In genomic region chr3:172143739-172144497, GRCh38 we compare ENCODE assay signal across 1 cellular context.
TF ChIP-seq lines count a peak whose summit lies in the region.

No MANE protein-coding gene starts in this region.

TF ChIP-seq in HEK293, 187 proteins besides CTCF, POLR2A, EP300 and RAD21 (continued from another document and continues in another):
- TF ChIP-seq ZSCAN5A (tag by site-specific recombination; IDR thresholded peaks at IDR 0.05) (no peak), ZNF629 (tag by site-specific recombination; IDR thresholded peaks at IDR 0.05) (peak; percentile 85), ZBTB11 (tag by site-specific recombination; conservative IDR thresholded peaks at IDR 0.05; ENCODE audit: low read depth) (peak; percentile 78), SP7 (tag by site-specific recombination; IDR thresholded peaks at IDR 0.05) (no peak), ZSCAN30 (tag by site-specific recombination; IDR thresholded peaks at IDR 0.05) (no peak), ZNF2 (tag by site-specific recombination; IDR thresholded peaks at IDR 0.05) (no peak), ZNF514 (tag by site-specific recombination; IDR thresholded peaks at IDR 0.05) (peak; percentile 95), WT1 (tag by site-specific recombination; IDR thresholded peaks at IDR 0.05) (no peak), EGR2 (tag by site-specific recombination; IDR thresholded peaks at IDR 0.05; ENCODE audit: low read depth) (no peak), ZNF768 (tag by site-specific recombination; IDR thresholded peaks at IDR 0.05) (no peak), ZNF76 (tag by site-specific recombination; IDR thresholded peaks at IDR 0.05; ENCODE audit: borderline replicate concordance, low read depth) (no peak), GLIS1 (tag by site-specific recombination; IDR thresholded peaks at IDR 0.05) (no peak), ZNF223 (tag by site-specific recombination; IDR thresholded peaks at IDR 0.05) (peak; percentile 75), ZNF10 (tag by site-specific recombination; IDR thresholded peaks at IDR 0.05) (no peak), IKZF3 (tag by site-specific recombination; IDR thresholded peaks at IDR 0.05) (0 out of 2 replicates have a peak, but pooled peaks have one; percentile 18), ZNF416 (tag by site-specific recombination; IDR thresholded peaks at IDR 0.05) (no peak), ZNF366 (tag by site-specific recombination; conservative IDR thresholded peaks at IDR 0.05) (no peak), ZSCAN16 (tag by site-specific recombination; IDR thresholded peaks at IDR 0.05) (no peak), KLF8 (tag by site-specific recombination; IDR thresholded peaks at IDR 0.05) (no peak), KLF7 (tag by site-specific recombination; IDR thresholded peaks at IDR 0.05; ENCODE audit: borderline replicate concordance) (peak; percentile 39; the same call in 1 of the 2 replicates), ZBTB7A (tag by site-specific recombination; IDR thresholded peaks at IDR 0.05; ENCODE audit: low read depth) (no peak), MZF1 (tag by site-specific recombination; IDR thresholded peaks at IDR 0.05; ENCODE audit: borderline replicate concordance) (peak; percentile 50; the same call in 1 of the 2 replicates), ZNF626 (tag by site-specific recombination; IDR thresholded peaks at IDR 0.05) (no peak), PBX3 (CRISPR knock-in tag; IDR thresholded peaks at IDR 0.05) (no peak), RBAK (tag by site-specific recombination; IDR thresholded peaks at IDR 0.05) (peak; percentile 60; the same call in 1 of the 2 replicates), ZNF571 (tag by site-specific recombination; IDR thresholded peaks at IDR 0.05) (no peak), PRDM10 (tag by site-specific recombination; IDR thresholded peaks at IDR 0.05) (no peak), ZNF354C (tag by site-specific recombination; IDR thresholded peaks at IDR 0.05; ENCODE audit: borderline replicate concordance, low read depth) (peak; percentile 85; the same call in 1 of the 2 replicates), SP3 (tag by site-specific recombination; IDR thresholded peaks at IDR 0.05) (0 out of 2 replicates have a peak, but pooled peaks have one; percentile 18), ZNF580 (tag by site-specific recombination; IDR thresholded peaks at IDR 0.05) (no peak; the same call in 1 of the 2 replicates), ZNF544 (tag by site-specific recombination; IDR thresholded peaks at IDR 0.05) (no peak), ZNF350 (tag by site-specific recombination; IDR thresholded peaks at IDR 0.05) (no peak)
- TF ChIP-seq, protein P1, sequence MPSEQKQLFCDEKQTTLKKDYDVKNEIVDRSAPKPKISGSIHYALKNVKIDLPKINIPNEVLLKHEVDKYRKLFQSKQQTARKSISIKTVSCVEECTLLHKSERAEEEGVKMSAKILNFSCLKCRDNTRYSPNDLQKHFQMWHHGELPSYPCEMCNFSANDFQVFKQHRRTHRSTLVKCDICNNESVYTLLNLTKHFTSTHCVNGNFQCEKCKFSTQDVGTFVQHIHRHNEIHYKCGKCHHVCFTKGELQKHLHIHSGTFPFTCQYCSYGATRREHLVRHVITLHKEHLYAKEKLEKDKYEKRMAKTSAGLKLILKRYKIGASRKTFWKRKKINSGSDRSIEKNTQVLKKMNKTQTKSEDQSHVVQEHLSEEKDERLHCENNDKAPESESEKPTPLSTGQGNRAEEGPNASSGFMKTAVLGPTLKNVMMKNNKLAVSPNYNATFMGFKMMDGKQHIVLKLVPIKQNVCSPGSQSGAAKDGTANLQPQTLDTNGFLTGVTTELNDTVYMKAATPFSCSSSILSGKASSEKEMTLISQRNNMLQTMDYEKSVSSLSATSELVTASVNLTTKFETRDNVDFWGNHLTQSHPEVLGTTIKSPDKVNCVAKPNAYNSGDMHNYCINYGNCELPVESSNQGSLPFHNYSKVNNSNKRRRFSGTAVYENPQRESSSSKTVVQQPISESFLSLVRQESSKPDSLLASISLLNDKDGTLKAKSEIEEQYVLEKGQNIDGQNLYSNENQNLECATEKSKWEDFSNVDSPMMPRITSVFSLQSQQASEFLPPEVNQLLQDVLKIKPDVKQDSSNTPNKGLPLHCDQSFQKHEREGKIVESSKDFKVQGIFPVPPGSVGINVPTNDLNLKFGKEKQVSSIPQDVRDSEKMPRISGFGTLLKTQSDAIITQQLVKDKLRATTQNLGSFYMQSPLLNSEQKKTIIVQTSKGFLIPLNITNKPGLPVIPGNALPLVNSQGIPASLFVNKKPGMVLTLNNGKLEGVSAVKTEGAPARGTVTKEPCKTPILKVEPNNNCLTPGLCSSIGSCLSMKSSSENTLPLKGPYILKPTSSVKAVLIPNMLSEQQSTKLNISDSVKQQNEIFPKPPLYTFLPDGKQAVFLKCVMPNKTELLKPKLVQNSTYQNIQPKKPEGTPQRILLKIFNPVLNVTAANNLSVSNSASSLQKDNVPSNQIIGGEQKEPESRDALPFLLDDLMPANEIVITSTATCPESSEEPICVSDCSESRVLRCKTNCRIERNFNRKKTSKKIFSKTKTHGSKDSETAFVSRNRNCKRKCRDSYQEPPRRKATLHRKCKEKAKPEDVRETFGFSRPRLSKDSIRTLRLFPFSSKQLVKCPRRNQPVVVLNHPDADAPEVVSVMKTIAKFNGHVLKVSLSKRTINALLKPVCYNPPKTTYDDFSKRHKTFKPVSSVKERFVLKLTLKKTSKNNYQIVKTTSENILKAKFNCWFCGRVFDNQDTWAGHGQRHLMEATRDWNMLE (tag by site-specific recombination; conservative IDR thresholded peaks at IDR 0.05; ENCODE audit: low read depth): peak; percentile 93
- TF ChIP-seq, protein P2, sequence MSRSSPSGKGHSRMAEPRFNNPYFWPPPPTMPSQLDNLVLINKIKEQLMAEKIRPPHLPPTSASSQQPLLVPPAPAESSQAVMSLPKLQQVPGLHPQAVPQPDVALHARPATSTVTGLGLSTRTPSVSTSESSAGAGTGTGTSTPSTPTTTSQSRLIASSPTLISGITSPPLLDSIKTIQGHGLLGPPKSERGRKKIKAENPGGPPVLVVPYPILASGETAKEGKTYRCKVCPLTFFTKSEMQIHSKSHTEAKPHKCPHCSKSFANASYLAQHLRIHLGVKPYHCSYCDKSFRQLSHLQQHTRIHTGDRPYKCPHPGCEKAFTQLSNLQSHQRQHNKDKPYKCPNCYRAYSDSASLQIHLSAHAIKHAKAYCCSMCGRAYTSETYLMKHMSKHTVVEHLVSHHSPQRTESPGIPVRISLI (tag by site-specific recombination; IDR thresholded peaks at IDR 0.05): no peak
- TF ChIP-seq, protein P3, sequence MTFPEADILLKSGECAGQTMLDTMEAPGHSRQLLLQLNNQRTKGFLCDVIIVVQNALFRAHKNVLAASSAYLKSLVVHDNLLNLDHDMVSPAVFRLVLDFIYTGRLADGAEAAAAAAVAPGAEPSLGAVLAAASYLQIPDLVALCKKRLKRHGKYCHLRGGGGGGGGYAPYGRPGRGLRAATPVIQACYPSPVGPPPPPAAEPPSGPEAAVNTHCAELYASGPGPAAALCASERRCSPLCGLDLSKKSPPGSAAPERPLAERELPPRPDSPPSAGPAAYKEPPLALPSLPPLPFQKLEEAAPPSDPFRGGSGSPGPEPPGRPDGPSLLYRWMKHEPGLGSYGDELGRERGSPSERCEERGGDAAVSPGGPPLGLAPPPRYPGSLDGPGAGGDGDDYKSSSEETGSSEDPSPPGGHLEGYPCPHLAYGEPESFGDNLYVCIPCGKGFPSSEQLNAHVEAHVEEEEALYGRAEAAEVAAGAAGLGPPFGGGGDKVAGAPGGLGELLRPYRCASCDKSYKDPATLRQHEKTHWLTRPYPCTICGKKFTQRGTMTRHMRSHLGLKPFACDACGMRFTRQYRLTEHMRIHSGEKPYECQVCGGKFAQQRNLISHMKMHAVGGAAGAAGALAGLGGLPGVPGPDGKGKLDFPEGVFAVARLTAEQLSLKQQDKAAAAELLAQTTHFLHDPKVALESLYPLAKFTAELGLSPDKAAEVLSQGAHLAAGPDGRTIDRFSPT (tag by site-specific recombination; IDR thresholded peaks at IDR 0.05): 0 out of 2 replicates have a peak, but pooled peaks have one; percentile 17
- TF ChIP-seq, protein P4, sequence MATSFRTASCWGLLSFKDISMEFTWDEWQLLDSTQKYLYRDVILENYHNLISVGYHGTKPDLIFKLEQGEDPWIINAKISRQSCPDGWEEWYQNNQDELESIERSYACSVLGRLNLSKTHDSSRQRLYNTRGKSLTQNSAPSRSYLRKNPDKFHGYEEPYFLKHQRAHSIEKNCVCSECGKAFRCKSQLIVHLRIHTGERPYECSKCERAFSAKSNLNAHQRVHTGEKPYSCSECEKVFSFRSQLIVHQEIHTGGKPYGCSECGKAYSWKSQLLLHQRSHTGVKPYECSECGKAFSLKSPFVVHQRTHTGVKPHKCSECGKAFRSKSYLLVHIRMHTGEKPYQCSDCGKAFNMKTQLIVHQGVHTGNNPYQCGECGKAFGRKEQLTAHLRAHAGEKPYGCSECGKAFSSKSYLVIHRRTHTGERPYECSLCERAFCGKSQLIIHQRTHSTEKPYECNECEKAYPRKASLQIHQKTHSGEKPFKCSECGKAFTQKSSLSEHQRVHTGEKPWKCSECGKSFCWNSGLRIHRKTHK (tag by site-specific recombination; IDR thresholded peaks at IDR 0.05): no peak
- TF ChIP-seq, protein P5, sequence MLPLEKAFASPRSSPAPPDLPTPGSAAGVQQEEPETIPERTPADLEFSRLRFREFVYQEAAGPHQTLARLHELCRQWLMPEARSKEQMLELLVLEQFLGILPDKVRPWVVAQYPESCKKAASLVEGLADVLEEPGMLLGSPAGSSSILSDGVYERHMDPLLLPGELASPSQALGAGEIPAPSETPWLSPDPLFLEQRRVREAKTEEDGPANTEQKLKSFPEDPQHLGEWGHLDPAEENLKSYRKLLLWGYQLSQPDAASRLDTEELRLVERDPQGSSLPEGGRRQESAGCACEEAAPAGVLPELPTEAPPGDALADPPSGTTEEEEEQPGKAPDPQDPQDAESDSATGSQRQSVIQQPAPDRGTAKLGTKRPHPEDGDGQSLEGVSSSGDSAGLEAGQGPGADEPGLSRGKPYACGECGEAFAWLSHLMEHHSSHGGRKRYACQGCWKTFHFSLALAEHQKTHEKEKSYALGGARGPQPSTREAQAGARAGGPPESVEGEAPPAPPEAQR (tag by site-specific recombination; IDR thresholded peaks at IDR 0.05): no peak
